ENCODE assay signal across 32 cellular contexts in genomic region chr16:67605641-67606040, GRCh38. TPM values are rescaled to one million over a fixed set of nuclear protein-coding genes. Genes with fewer than 3 reads are reported as not detected.
DNase-seq lines count a peak whose midpoint lies in the region; ATAC-seq, FAIRE-seq and TF ChIP-seq lines count a peak whose summit lies in the region.
"Had no signal": no experiment of that assay in that cellular context is flagged by ENCODE, and none has a peak within 500 bp of the region (broad histone marks: within the 10 kb centered on the region; RNA-seq: fewer than 3 reads in every experiment).

No MANE protein-coding gene starts in this region.

- H3K79me1 ChIP-seq in IMR-90 (ENCODE audit: low read depth in 1 of 2, low read length in 2 of 2) (peaks cover 25 to 59% of the 10 kb centered on the region in 2 experiments), trophoblast cell (ENCODE audit: low read length) (no peaks in the 10 kb centered on the region)

- no peak overlapping the region for H4K12ac ChIP-seq in trophoblast cell (ENCODE audit: low read depth, low read length)

- H3K9me1 ChIP-seq in IMR-90 (ENCODE audit: insufficient read depth, low read length) (peaks cover 6% of the 10 kb centered on the region), K562 (ENCODE audit: control insufficient read depth, insufficient read depth, low read length) (no peaks in the 10 kb centered on the region)

- TF ChIP-seq POLR2A in IMR-90 (IDR thresholded peaks at IDR 0.05; ENCODE audit: low read depth, low read length) (no peak), K562 (conservative IDR thresholded peaks at IDR 0.05) (no peak), GM12892 (IDR thresholded peaks at IDR 0.05; ENCODE audit: low read depth, low read length) (no peak)

- H3K4me3 Mint-ChIP-seq in activated T-cell treated with anti-CD3 and anti-CD28 coated beads, Interleukin-2, amount 50 U/mL, for 24 hours, result no peak overlapping the region
- H3K4me3 Mint-ChIP-seq in activated T-cell treated with anti-CD3 and anti-CD28 coated beads, Interleukin-2, amount 50 U/mL, for 4 hours, result no peak overlapping the region
- H3K4me3 Mint-ChIP-seq: activated naive CD4-positive, alpha-beta T cell treated with anti-CD3 and anti-CD28 coated beads for 36 hours had no signal

- no peak overlapping the region for H2BK20ac ChIP-seq in IMR-90 (ENCODE audit: low read depth, low read length)

- TF ChIP-seq CTCF in IMR-90 (conservative IDR thresholded peaks at IDR 0.05; ENCODE audit: low read depth, low read length) (no peak), K562 (IDR thresholded peaks at IDR 0.05 in 2 of 3, conservative IDR thresholded peaks at IDR 0.05 in 1 of 3; ENCODE audit: insufficient read depth in 2 of 3, low read depth in 1 of 3, low read length in 3 of 3) (no peak), psoas muscle (IDR thresholded peaks at IDR 0.05) (no peak)

- H3K27ac ChIP-seq in IMR-90 (ENCODE audit: insufficient read depth, low read length), result no peak overlapping the region
- H3K27ac ChIP-seq in K562 (ENCODE audit: extremely low read depth, low read depth, low read length), result no peak overlapping the region
- H3K27ac ChIP-seq in trophoblast cell (ENCODE audit: low read depth, low read length), result no peak overlapping the region
- H3K27ac ChIP-seq in psoas muscle, result no peak overlapping the region
- H3K27ac ChIP-seq: A549, colonic mucosa, esophagus squamous epithelium, heart right ventricle, PC-9, transverse colon had no signal

- H4K20me1 ChIP-seq in IMR-90 (ENCODE audit: insufficient read depth, low read length), result peaks cover 10% of the 10 kb centered on the region
- H4K20me1 ChIP-seq in K562 (replicated peaks; ENCODE audit: control insufficient read depth, insufficient read depth, low read length), result no peaks in the 10 kb centered on the region

- H3K4me1 ChIP-seq in IMR-90 (ENCODE audit: control insufficient read depth, insufficient read depth, low read length) (peaks cover 5% of the 10 kb centered on the region), K562 (replicated peaks in 1 of 2; ENCODE audit: control insufficient read depth in 2 of 2, insufficient read depth in 2 of 2, low read length in 2 of 2) (peaks cover 0 to 13% of the 10 kb centered on the region in 2 experiments; a peak in 3 of 5 replicates), trophoblast cell (ENCODE audit: control insufficient read depth in 1 of 2, insufficient read depth in 2 of 2, low read length in 2 of 2) (no peaks in the 10 kb centered on the region), psoas muscle (no peaks in the 10 kb centered on the region)
- H3K4me1 ChIP-seq: colonic mucosa had no signal

- no peak for DNase-seq in activated T-cell treated with anti-CD3 and anti-CD28 coated beads, Interleukin-2, amount 50 U/mL, for 24 hours
- DNase-seq in activated T-cell treated with anti-CD3 and anti-CD28 coated beads, Interleukin-2, amount 50 U/mL, for 4 hours, result no peak
- DNase-seq in IMR-90 (no peak), K562 (ENCODE audit: extremely low read depth in 1 of 4, low spot score in 3 of 4) (no peak), trophoblast cell (no peak), SKM-1 (lab: John Stamatoyannopoulos, UW; ENCODE audit: unreplicated experiment) (no peak), GM12892 (ENCODE audit: insufficient read length) (no peak), psoas muscle (no peak)
- DNase-seq: activated CD4-positive, alpha-beta T cell treated with anti-CD3 and anti-CD28 coated beads, Interleukin-2, amount 50 U/mL, for 48 hours; activated CD4-positive, CD25-positive, alpha-beta regulatory T cell; activated naive CD4-positive, alpha-beta T cell treated with anti-CD3 and anti-CD28 coated beads for 36 hours; AML-193; aorta; colonic mucosa; COR-L47; DMS53; esophagus squamous epithelium; foreskin melanocyte; heart right ventricle; kidney glomerular epithelial cell; NCI-H1694 treated with DMSO at 0.1 percent for 48 hours; NCI-H2171; NCI-H524 treated with DMSO at 0.1 percent for 48 hours; NK-92 treated with Interleukin-12 subunit alpha and Interleukin-12 subunit beta, amount 100 ng/mL, for 24 hours; PC-9; SHP77; SW 1271; transverse colon had no signal

- peaks cover 16% of the 10 kb centered on the region for H3K36me3 Mint-ChIP-seq in activated T-cell treated with anti-CD3 and anti-CD28 coated beads, Interleukin-2, amount 50 U/mL, for 24 hours (ENCODE audit: low read depth)
- H3K36me3 Mint-ChIP-seq in activated T-cell treated with anti-CD3 and anti-CD28 coated beads, Interleukin-2, amount 50 U/mL, for 4 hours (ENCODE audit: insufficient read depth), result no peaks in the 10 kb centered on the region

- H3K36me3 ChIP-seq in IMR-90 (ENCODE audit: control insufficient read depth, insufficient read depth, low read length), result no peaks in the 10 kb centered on the region
- peaks cover 2% of the 10 kb centered on the region; the same call in 1 of the 3 replicates for H3K36me3 ChIP-seq in K562 (ENCODE audit: control insufficient read depth, insufficient read depth, low read length)
- peaks cover under 1 to 2% of the 10 kb centered on the region in 2 experiments for H3K36me3 ChIP-seq in trophoblast cell (ENCODE audit: control insufficient read depth in 1 of 2, insufficient read depth in 2 of 2, low read length in 2 of 2)
- H3K36me3 ChIP-seq in psoas muscle (ENCODE audit: insufficient read depth in 1 of 2, low read depth in 1 of 2), result peaks cover 0 to under 1% of the 10 kb centered on the region in 2 donors
- H3K36me3 ChIP-seq: colonic mucosa had no signal

- TF ChIP-seq EP300 in K562 (IDR thresholded peaks at IDR 0.05; ENCODE audit: low read length), result no peak

- BruUV-seq in IMR-90 (replicated peaks; lab: Mats Ljungman, UMichigan), result no TSS peak
- no TSS peak for BruUV-seq in K562 (replicated peaks; lab: Mats Ljungman, UMichigan)

- H2BK15ac ChIP-seq in IMR-90 (ENCODE audit: low read depth, low read length), result no peak overlapping the region

- H3K4me3 ChIP-seq in IMR-90 (ENCODE audit: insufficient read depth, low read depth, low read length), result no peak overlapping the region
- no peak overlapping the region for H3K4me3 ChIP-seq in K562
- no peak overlapping the region for H3K4me3 ChIP-seq in trophoblast cell (ENCODE audit: low read depth, low read length)
- no peak overlapping the region for H3K4me3 ChIP-seq in psoas muscle
- H3K4me3 ChIP-seq: A549, colonic mucosa, esophagus squamous epithelium, heart right ventricle, lung, PC-9, transverse colon had no signal

- no peak overlapping the region for H3K4ac ChIP-seq in IMR-90 (ENCODE audit: low read depth, low read length)
- H3K4ac ChIP-seq in trophoblast cell (ENCODE audit: low read depth, low read length), result no peak overlapping the region

- dilution Hi-C loops in IMR-90 (cut with HindIII; ENCODE audit: low sequenced_read_pairs, unreplicated experiment), result no loop called here

- no peak overlapping the region for H4K5ac ChIP-seq in IMR-90 (ENCODE audit: low read depth, low read length)

- no peaks in the 10 kb centered on the region for H3K27me3 Mint-ChIP-seq in activated T-cell treated with anti-CD3 and anti-CD28 coated beads, Interleukin-2, amount 50 U/mL, for 24 hours
- H3K27me3 Mint-ChIP-seq in activated T-cell treated with anti-CD3 and anti-CD28 coated beads, Interleukin-2, amount 50 U/mL, for 4 hours (ENCODE audit: low read depth), result no peaks in the 10 kb centered on the region
- H3K27me3 Mint-ChIP-seq: progenitor cell of endocrine pancreas had no signal

- no peak overlapping the region for H3K9ac ChIP-seq in IMR-90 (ENCODE audit: low read depth, low read length)
- H3K9ac ChIP-seq in K562 (ENCODE audit: insufficient read depth in 1 of 2, low read depth in 2 of 2, low read length in 2 of 2), result no peak overlapping the region; a peak in 1 of 4 replicates
- H3K9ac ChIP-seq in trophoblast cell (ENCODE audit: low read length), result no peak overlapping the region

- peak overlapping the region; percentile 16 for H3K27ac Mint-ChIP-seq in activated T-cell treated with anti-CD3 and anti-CD28 coated beads, Interleukin-2, amount 50 U/mL, for 24 hours
- H3K27ac Mint-ChIP-seq: activated naive CD4-positive, alpha-beta T cell treated with anti-CD3 and anti-CD28 coated beads for 36 hours had no signal

- H3K4me1 Mint-ChIP-seq in activated T-cell treated with anti-CD3 and anti-CD28 coated beads, Interleukin-2, amount 50 U/mL, for 24 hours (ENCODE audit: low read depth), result peaks cover 36% of the 10 kb centered on the region
- H3K4me1 Mint-ChIP-seq in activated T-cell treated with anti-CD3 and anti-CD28 coated beads, Interleukin-2, amount 50 U/mL, for 4 hours (ENCODE audit: low read depth), result peaks cover 24% of the 10 kb centered on the region

- H2BK5ac ChIP-seq in IMR-90 (ENCODE audit: low read depth, low read length, poor library complexity, severe bottlenecking) (no peak overlapping the region), trophoblast cell (ENCODE audit: low read depth, low read length, poor library complexity) (no peak overlapping the region)

- H3K14ac ChIP-seq in IMR-90 (replicated peaks; ENCODE audit: low read depth, low read length) (no peak overlapping the region), trophoblast cell (ENCODE audit: low read length) (no peak overlapping the region)

- H3K4me2 ChIP-seq in IMR-90 (ENCODE audit: low read depth, low read length) (no peak overlapping the region), K562 (ENCODE audit: insufficient read depth, low read length) (no peak overlapping the region), trophoblast cell (ENCODE audit: low read length) (no peak overlapping the region)
- H3K4me2 ChIP-seq: A549, PC-9 had no signal

- H3K27me3 ChIP-seq in IMR-90 (ENCODE audit: control insufficient read depth, insufficient read depth, low read length), result no peaks in the 10 kb centered on the region
- no peaks in the 10 kb centered on the region for H3K27me3 ChIP-seq in K562 (ENCODE audit: control insufficient read depth in 2 of 2, insufficient read depth in 2 of 2, low read length in 2 of 2)
- no peaks in the 10 kb centered on the region for H3K27me3 ChIP-seq in trophoblast cell (ENCODE audit: insufficient read depth, low read length)
- no peaks in the 10 kb centered on the region for H3K27me3 ChIP-seq in psoas muscle (ENCODE audit: insufficient read depth in 3 of 3, low read length in 2 of 3)
- H3K27me3 ChIP-seq: colonic mucosa, esophagus squamous epithelium, heart right ventricle, transverse colon had no signal

- H3K9me3 ChIP-seq in IMR-90 (ENCODE audit: control insufficient read depth, insufficient read depth, low read length) (no peaks in the 10 kb centered on the region), K562 (replicated peaks; ENCODE audit: control insufficient read depth, insufficient read depth, low read depth, low read length) (no peaks in the 10 kb centered on the region), trophoblast cell (ENCODE audit: insufficient read depth, low read depth, low read length) (no peaks in the 10 kb centered on the region), psoas muscle (no peaks in the 10 kb centered on the region)
- H3K9me3 ChIP-seq: A549, colonic mucosa, esophagus squamous epithelium, heart right ventricle, transverse colon had no signal

- H2AK9ac ChIP-seq in IMR-90 (replicated peaks; ENCODE audit: low read depth, low read length, poor library complexity), result no peak overlapping the region

- H2BK12ac ChIP-seq in trophoblast cell (ENCODE audit: low read length), result no peak overlapping the region

- peaks cover 45% of the 10 kb centered on the region for H3K79me2 ChIP-seq in K562 (ENCODE audit: control insufficient read depth, insufficient read depth, low read length)
- peaks cover 1% of the 10 kb centered on the region for H3K79me2 ChIP-seq in trophoblast cell (ENCODE audit: control insufficient read depth, insufficient read depth, low read length, poor library complexity)

- ATAC-seq in activated T-cell treated with anti-CD3 and anti-CD28 coated beads, Interleukin-2, amount 50 U/mL, for 4 hours, result no peak
- ATAC-seq in IMR-90 (ENCODE audit: low read depth) (no peak), K562 (peak; percentile 51), psoas muscle (no peak)
- ATAC-seq: A549, heart right ventricle had no signal

- FAIRE-seq in K562 (lab: Jason Lieb, UNC) (peak; percentile 26), GM12892 (lab: Jason Lieb, UNC) (no peak)
- FAIRE-seq: A549 had no signal

- H2AK5ac ChIP-seq in IMR-90 (ENCODE audit: low read depth, low read length) (0 out of 2 replicates have a peak overlapping the region, but pooled peaks have one; percentile 2), trophoblast cell (ENCODE audit: low read length) (no peak overlapping the region)

- H4K8ac ChIP-seq in IMR-90 (ENCODE audit: low read depth in 2 of 2, low read length in 2 of 2) (no peak overlapping the region), trophoblast cell (ENCODE audit: low read depth, low read length) (no peak overlapping the region)

- WGBS in IMR-90 (ENCODE audit: extremely low coverage in 2 of 2, insufficient read length in 1 of 2), 2 experiments, result 100% methylated on average over 1 of the region's 3 CpGs; no CpG with 5 or more reads in 1 of the 2 experiments
- WGBS in K562 (ENCODE audit: insufficient coverage, low coverage, missing lambda C conversion rate), result 55% methylated on average over 3 of the region's 3 CpGs
- no CpG with 5 or more reads among the region's 3 CpGs for WGBS in trophoblast cell (ENCODE audit: extremely low coverage, insufficient coverage, insufficient read length)
- WGBS in psoas muscle, 3 donors, result 85 to 88% (median 86%) methylated on average over 3 of the region's 3 CpGs

- H4K91ac ChIP-seq in IMR-90 (ENCODE audit: insufficient read depth, low read depth, low read length) (no peak overlapping the region), trophoblast cell (ENCODE audit: low read depth, low read length) (no peak overlapping the region)

- H3K18ac ChIP-seq in IMR-90 (ENCODE audit: low read depth, low read length), result no peak overlapping the region
- H3K18ac ChIP-seq in trophoblast cell (ENCODE audit: low read length), result no peak overlapping the region

- no peak overlapping the region for H2BK120ac ChIP-seq in IMR-90 (ENCODE audit: low read depth, low read length)
- no peak overlapping the region for H2BK120ac ChIP-seq in trophoblast cell (ENCODE audit: insufficient read depth, low read length, poor library complexity)

- H3K23ac ChIP-seq in IMR-90 (ENCODE audit: low read depth, low read length) (peak overlapping the region; percentile 60; the same call in 1 of the 2 replicates), trophoblast cell (ENCODE audit: low read length) (peak overlapping the region; percentile 83)

- intact Hi-C loops in IMR-90 (cut with micrococcal nuclease), result loop anchor here (5.0 kb wide), 1 partner anchor 37 kb away; no protein-coding TSS in a partner anchor
- intact Hi-C loops in K562 (cut with micrococcal nuclease), result no loop called here
- intact Hi-C loops in psoas muscle (cut with DNase I), result no loop called here

- no peak overlapping the region for H3K56ac ChIP-seq in IMR-90 (ENCODE audit: extremely low read depth, insufficient read depth, low read length)

- in situ Hi-C loops in IMR-90 (cut with MboI; ENCODE audit: low sequenced_read_pairs), result no loop called here
- in situ Hi-C loops in K562 (cut with MboI), result no loop called here

- no peak overlapping the region for H2AFZ ChIP-seq in IMR-90 (replicated peaks; ENCODE audit: low read length, poor library complexity)
- H2AFZ ChIP-seq in K562 (ENCODE audit: low read depth, low read length), result no peak overlapping the region
- no peak overlapping the region for H2AFZ ChIP-seq in trophoblast cell (ENCODE audit: insufficient read depth, low read length, poor library complexity)
- H2AFZ ChIP-seq: PC-9 had no signal

- no peak for TF ChIP-seq RAD21 in IMR-90 (IDR thresholded peaks at IDR 0.05; ENCODE audit: low read length)
- TF ChIP-seq RAD21 in K562 (CRISPR knock-in tag; conservative IDR thresholded peaks at IDR 0.05 in 1 of 2, IDR thresholded peaks at IDR 0.05 in 1 of 2), result no peak

- POLR2A ChIA-PET in IMR-90 (lab: Charles Lee; ENCODE audit: unreplicated experiment), result no interaction called here
- POLR2A ChIA-PET in K562 (lab: Yijun Ruan, JAX), result interaction anchor here (0.7 to 1.1 kb wide), 3 partner anchors 9 to 25 kb away, joined by 3 to 6 read pairs (median 3); no protein-coding TSS in a partner anchor

- no peaks in the 10 kb centered on the region for H3K9me3 Mint-ChIP-seq in activated T-cell treated with anti-CD3 and anti-CD28 coated beads, Interleukin-2, amount 50 U/mL, for 24 hours
- no peaks in the 10 kb centered on the region for H3K9me3 Mint-ChIP-seq in activated T-cell treated with anti-CD3 and anti-CD28 coated beads, Interleukin-2, amount 50 U/mL, for 4 hours
- H3K9me3 Mint-ChIP-seq: activated naive CD4-positive, alpha-beta T cell treated with anti-CD3 and anti-CD28 coated beads for 36 hours had no signal

- CTCF ChIA-PET in IMR-90 (lab: Yijun Ruan, JAX), result interaction anchor here (0.7 kb wide), 1 partner anchor 11 kb away, joined by 3 read pairs; no protein-coding TSS in a partner anchor
- CTCF ChIA-PET in K562 (lab: Yijun Ruan, JAX; ENCODE audit: low intra/inter-chr PET ratio), result no interaction called here

RNA-seq across cellular contexts. Expression of gene CARMIL2, which starts 39.3 kb away (rescaled TPM):
- total RNA-seq in activated T-cell treated with anti-CD3 and anti-CD28 coated beads, Interleukin-2, amount 50 U/mL, for 4 hours, result 100 to 1,000 TPM; 204 to 221 (median 207) TPM
- total RNA-seq in IMR-90 (2012; rRNA removed) (0.18 and 0.28 TPM in 2 replicates), K562 (2014; rRNA removed) (0.20 and 1.0 TPM in 2 replicates), K562 (2014; rRNA removed; fragmentation: Illumina TruSeq; extraction: Trizol) (0.19 TPM in 1 of 2 replicates, not detected in the other), K562 (2015; rRNA removed; fragmentation: Illumina TruSeq; extraction: Trizol) (0.38 and 0.43 TPM in 2 replicates), K562 (2021) (2.1 and 2.9 TPM in 2 replicates), psoas muscle (1 to 10 TPM in 1 of 4 donors, under 1 TPM in 2, not detected in 1; 0.59 to 1.1 (median 0.63) TPM)
- polyA plus RNA-seq in IMR-90 (2012; rRNA removed) (0.77 and 0.97 TPM in 2 replicates), K562 (2011; rRNA removed) (0.79 and 0.99 TPM in 2 replicates), K562 (2014; fragmentation: Illumina TruSeq; extraction: Trizol) (0.39 and 0.57 TPM in 2 replicates), K562 (2014; fragmentation: Nextera tagmentation; extraction: Ambion mirVana) (not detected), K562 (2014; rRNA removed) (0.95 and 1.0 TPM in 2 replicates), psoas muscle (under 1 TPM; 0.17 to 0.46 (median 0.30) TPM)
- polyA plus RNA-seq in IMR-90 (2012; cell fraction: cytosol; rRNA removed), result 0.65 and 0.75 TPM in 2 replicates
- 2.3 and 3.8 TPM in 2 replicates for polyA plus RNA-seq in IMR-90 (2012; cell fraction: nucleus; rRNA removed; ENCODE audit: low replicate concordance)
- total RNA-seq in K562 (2011; cell fraction: chromatin; rRNA removed; ENCODE audit: low replicate concordance), result 5.5 and 22.6 TPM in 2 replicates
- 12.2 and 15.7 TPM in 2 replicates for total RNA-seq in K562 (2011; cell fraction: nucleolus; rRNA removed)
- total RNA-seq in K562 (2011; cell fraction: nucleoplasm; rRNA removed), result 5.3 and 7.8 TPM in 2 replicates
- polyA plus RNA-seq in K562 (2011; cell fraction: cytosol; rRNA removed), result 0.56 and 1.4 TPM in 2 replicates
- polyA plus RNA-seq in K562 (2011; cell fraction: nucleus; rRNA removed), result 6.4 and 17.4 TPM in 2 replicates
- polyA plus RNA-seq in K562 (2012), result 0.91 and 4.2 TPM in 2 replicates
- polyA minus RNA-seq in K562 (2011; rRNA and poly(A)+ RNA removed), result 0.60 and 1.3 TPM in 2 replicates
- 1.4 and 2.6 TPM in 2 replicates for polyA minus RNA-seq in K562 (2011; cell fraction: cytosol; rRNA and poly(A)+ RNA removed)
- polyA minus RNA-seq in K562 (2011; cell fraction: nucleus; rRNA and poly(A)+ RNA removed), result 1.8 and 5.1 TPM in 2 replicates
- polyA plus RNA-seq in trophoblast cell (2013), result 2.3 and 2.5 TPM in 2 replicates
- polyA plus RNA-seq in GM12892 (2012; ENCODE audit: missing spikeins), result 27.5 TPM

RNA-seq across cellular contexts. Expression of gene CTCF, which starts 43.3 kb away (rescaled TPM):
- 10 to 100 TPM; 53.7 to 59.3 (median 54.0) TPM for total RNA-seq in activated T-cell treated with anti-CD3 and anti-CD28 coated beads, Interleukin-2, amount 50 U/mL, for 4 hours
- total RNA-seq in IMR-90 (2012; rRNA removed) (22.8 and 26.4 TPM in 2 replicates), K562 (2014; rRNA removed) (31.3 and 34.6 TPM in 2 replicates), K562 (2014; rRNA removed; fragmentation: Illumina TruSeq; extraction: Trizol) (36.5 and 37.6 TPM in 2 replicates), K562 (2015; rRNA removed; fragmentation: Illumina TruSeq; extraction: Trizol) (45.1 and 49.2 TPM in 2 replicates), K562 (2021) (37.5 and 37.9 TPM in 2 replicates), psoas muscle (10 to 100 TPM; 22.1 to 26.5 (median 26.0) TPM)
- polyA plus RNA-seq in IMR-90 (2012; rRNA removed) (16.1 and 16.7 TPM in 2 replicates), K562 (2011; rRNA removed) (21.0 and 33.9 TPM in 2 replicates), K562 (2014; fragmentation: Illumina TruSeq; extraction: Trizol) (41.0 and 47.1 TPM in 2 replicates), K562 (2014; fragmentation: Nextera tagmentation; extraction: Ambion mirVana) (10 to 100 TPM in 1 of 2 experiments, 1 to 10 TPM in 1; 7.8 to 11.0 TPM), K562 (2014; rRNA removed) (26.4 and 27.5 TPM in 2 replicates), psoas muscle (10 to 100 TPM; 17.7 to 44.7 (median 18.9) TPM)
- polyA plus RNA-seq in IMR-90 (2012; cell fraction: cytosol; rRNA removed), result 5.6 and 8.3 TPM in 2 replicates
- 5.5 and 15.8 TPM in 2 replicates for polyA plus RNA-seq in IMR-90 (2012; cell fraction: nucleus; rRNA removed; ENCODE audit: low replicate concordance)
- total RNA-seq in K562 (2011; cell fraction: chromatin; rRNA removed; ENCODE audit: low replicate concordance), result 41.2 and 61.0 TPM in 2 replicates
- 26.5 and 26.8 TPM in 2 replicates for total RNA-seq in K562 (2011; cell fraction: nucleolus; rRNA removed)
- 34.7 and 46.6 TPM in 2 replicates for total RNA-seq in K562 (2011; cell fraction: nucleoplasm; rRNA removed)
- polyA plus RNA-seq in K562 (2011; cell fraction: cytosol; rRNA removed), result 17.2 and 19.3 TPM in 2 replicates
- 12.8 and 14.9 TPM in 2 replicates for polyA plus RNA-seq in K562 (2011; cell fraction: nucleus; rRNA removed)
- 27.6 and 33.5 TPM in 2 replicates for polyA plus RNA-seq in K562 (2012)
- polyA minus RNA-seq in K562 (2011; rRNA and poly(A)+ RNA removed), result 34.2 and 51.3 TPM in 2 replicates
- polyA minus RNA-seq in K562 (2011; cell fraction: cytosol; rRNA and poly(A)+ RNA removed), result 21.9 and 28.2 TPM in 2 replicates
- polyA minus RNA-seq in K562 (2011; cell fraction: nucleus; rRNA and poly(A)+ RNA removed), result 10.4 and 17.2 TPM in 2 replicates
- polyA plus RNA-seq in trophoblast cell (2013), result 35.2 and 36.0 TPM in 2 replicates
- 25.9 TPM for polyA plus RNA-seq in GM12892 (2012; ENCODE audit: missing spikeins)

RNA-seq across cellular contexts. Expression of gene ACD, which starts 54.4 kb away (rescaled TPM):
- 10 to 100 TPM; 87.5 to 89.7 (median 89.4) TPM for total RNA-seq in activated T-cell treated with anti-CD3 and anti-CD28 coated beads, Interleukin-2, amount 50 U/mL, for 4 hours
- total RNA-seq in IMR-90 (2012; rRNA removed) (12.8 and 15.6 TPM in 2 replicates), K562 (2014; rRNA removed) (34.9 and 46.5 TPM in 2 replicates), K562 (2014; rRNA removed; fragmentation: Illumina TruSeq; extraction: Trizol) (6.1 and 9.0 TPM in 2 replicates), K562 (2015; rRNA removed; fragmentation: Illumina TruSeq; extraction: Trizol) (18.5 and 19.7 TPM in 2 replicates), K562 (2021) (44.9 and 47.4 TPM in 2 replicates), psoas muscle (10 to 100 TPM in 1 of 4 donors, 1 to 10 TPM in 3; 4.9 to 10.2 (median 7.4) TPM)
- polyA plus RNA-seq in IMR-90 (2012; rRNA removed) (31.1 and 38.9 TPM in 2 replicates), K562 (2011; rRNA removed) (19.2 and 33.4 TPM in 2 replicates), K562 (2014; fragmentation: Illumina TruSeq; extraction: Trizol) (25.8 and 34.6 TPM in 2 replicates), K562 (2014; fragmentation: Nextera tagmentation; extraction: Ambion mirVana) (1 to 10 TPM; 4.2 to 4.5 TPM), K562 (2014; rRNA removed) (36.5 and 40.0 TPM in 2 replicates), psoas muscle (10 to 100 TPM in 2 of 3 donors, 1 to 10 TPM in 1; 8.9 to 16.7 (median 12.6) TPM)
- polyA plus RNA-seq in IMR-90 (2012; cell fraction: cytosol; rRNA removed), result 20.0 and 29.8 TPM in 2 replicates
- polyA plus RNA-seq in IMR-90 (2012; cell fraction: nucleus; rRNA removed; ENCODE audit: low replicate concordance), result 49.6 and 116 TPM in 2 replicates
- total RNA-seq in K562 (2011; cell fraction: chromatin; rRNA removed; ENCODE audit: low replicate concordance), result 27.7 and 92.8 TPM in 2 replicates
- total RNA-seq in K562 (2011; cell fraction: nucleolus; rRNA removed), result 78.5 and 91.1 TPM in 2 replicates
- 47.1 and 51.1 TPM in 2 replicates for total RNA-seq in K562 (2011; cell fraction: nucleoplasm; rRNA removed)
- 30.9 and 49.1 TPM in 2 replicates for polyA plus RNA-seq in K562 (2011; cell fraction: cytosol; rRNA removed)
- polyA plus RNA-seq in K562 (2011; cell fraction: nucleus; rRNA removed), result 129 and 135 TPM in 2 replicates
- 39.1 and 47.2 TPM in 2 replicates for polyA plus RNA-seq in K562 (2012)
- 7.4 and 10.3 TPM in 2 replicates for polyA minus RNA-seq in K562 (2011; rRNA and poly(A)+ RNA removed)
- polyA minus RNA-seq in K562 (2011; cell fraction: cytosol; rRNA and poly(A)+ RNA removed), result 21.4 and 34.7 TPM in 2 replicates
- 34.5 and 45.7 TPM in 2 replicates for polyA minus RNA-seq in K562 (2011; cell fraction: nucleus; rRNA and poly(A)+ RNA removed)
- 22.2 and 22.3 TPM in 2 replicates for polyA plus RNA-seq in trophoblast cell (2013)
- 20.4 TPM for polyA plus RNA-seq in GM12892 (2012; ENCODE audit: missing spikeins)

RNA-seq across cellular contexts. Expression of gene PARD6A, which starts 55.1 kb away (rescaled TPM):
- total RNA-seq in activated T-cell treated with anti-CD3 and anti-CD28 coated beads, Interleukin-2, amount 50 U/mL, for 4 hours, result 10 to 100 TPM; 12.0 to 12.5 (median 12.5) TPM
- 0.28 and 0.36 TPM in 2 replicates for total RNA-seq in IMR-90 (2012; rRNA removed)
- 0.55 and 0.65 TPM in 2 replicates for polyA plus RNA-seq in IMR-90 (2012; rRNA removed)
- polyA plus RNA-seq in IMR-90 (2012; cell fraction: cytosol; rRNA removed), result 0.82 and 0.94 TPM in 2 replicates
- polyA plus RNA-seq in IMR-90 (2012; cell fraction: nucleus; rRNA removed; ENCODE audit: low replicate concordance), result 0.32 and 0.49 TPM in 2 replicates
- 0.33 and 0.72 TPM in 2 replicates for total RNA-seq in K562 (2011; cell fraction: chromatin; rRNA removed; ENCODE audit: low replicate concordance)
- total RNA-seq in K562 (2011; cell fraction: nucleolus; rRNA removed), result 0.50 and 1.1 TPM in 2 replicates
- total RNA-seq in K562 (2011; cell fraction: nucleoplasm; rRNA removed), result 0.44 and 0.46 TPM in 2 replicates
- 1.00 and 1.8 TPM in 2 replicates for total RNA-seq in K562 (2014; rRNA removed)
- 0.26 and 0.44 TPM in 2 replicates for total RNA-seq in K562 (2014; rRNA removed; fragmentation: Illumina TruSeq; extraction: Trizol)
- total RNA-seq in K562 (2015; rRNA removed; fragmentation: Illumina TruSeq; extraction: Trizol), result 0.14 and 0.68 TPM in 2 replicates
- 0.85 and 2.0 TPM in 2 replicates for total RNA-seq in K562 (2021)
- polyA plus RNA-seq in K562 (2011; rRNA removed), result 0.42 and 0.52 TPM in 2 replicates
- polyA plus RNA-seq in K562 (2011; cell fraction: cytosol; rRNA removed), result 1.4 and 3.0 TPM in 2 replicates
- 0.72 and 1.5 TPM in 2 replicates for polyA plus RNA-seq in K562 (2011; cell fraction: nucleus; rRNA removed)
- polyA plus RNA-seq in K562 (2012), result 0.83 and 1.0 TPM in 2 replicates
- 0.28 and 0.75 TPM in 2 replicates for polyA plus RNA-seq in K562 (2014; fragmentation: Illumina TruSeq; extraction: Trizol)
- polyA plus RNA-seq in K562 (2014; fragmentation: Nextera tagmentation; extraction: Ambion mirVana), result under 1 TPM; 0.04 to 0.13 TPM
- polyA plus RNA-seq in K562 (2014; rRNA removed), result 0.46 and 0.81 TPM in 2 replicates
- polyA minus RNA-seq in K562 (2011; rRNA and poly(A)+ RNA removed), result not detected in 2 replicates
- not detected in 2 replicates for polyA minus RNA-seq in K562 (2011; cell fraction: cytosol; rRNA and poly(A)+ RNA removed)
- polyA minus RNA-seq in K562 (2011; cell fraction: nucleus; rRNA and poly(A)+ RNA removed), result 0.27 and 1.00 TPM in 2 replicates
- 0.74 and 0.76 TPM in 2 replicates for polyA plus RNA-seq in trophoblast cell (2013)
- 4.0 TPM for polyA plus RNA-seq in GM12892 (2012; ENCODE audit: missing spikeins)
- 1 to 10 TPM; 4.9 to 6.8 (median 5.9) TPM for total RNA-seq in psoas muscle
- polyA plus RNA-seq in psoas muscle, result 10 to 100 TPM in 1 of 3 donors, 1 to 10 TPM in 2; 8.0 to 11.0 (median 9.9) TPM
- total RNA-seq: H4 had no signal

Comparison
In these comparisons a context has a peak if more than half of its experiments do, and no peak if none do; other contexts are left out.
1. RNA of gene CARMIL2, which starts 39.3 kb away (total RNA-seq): 204 to 221 TPM in activated T-cell treated with anti-CD3 and anti-CD28 coated beads, Interleukin-2, amount 50 U/mL, for 4 hours; 0.19 to 22.6 TPM in K562, 0.59 to 1.1 TPM in psoas muscle and 0.18 to 0.28 TPM in IMR-90; every median in the first group is over 4 times any median in the second.